Comparison of ENCODE assay signal across 14 cellular contexts in the genomic region with DNA sequence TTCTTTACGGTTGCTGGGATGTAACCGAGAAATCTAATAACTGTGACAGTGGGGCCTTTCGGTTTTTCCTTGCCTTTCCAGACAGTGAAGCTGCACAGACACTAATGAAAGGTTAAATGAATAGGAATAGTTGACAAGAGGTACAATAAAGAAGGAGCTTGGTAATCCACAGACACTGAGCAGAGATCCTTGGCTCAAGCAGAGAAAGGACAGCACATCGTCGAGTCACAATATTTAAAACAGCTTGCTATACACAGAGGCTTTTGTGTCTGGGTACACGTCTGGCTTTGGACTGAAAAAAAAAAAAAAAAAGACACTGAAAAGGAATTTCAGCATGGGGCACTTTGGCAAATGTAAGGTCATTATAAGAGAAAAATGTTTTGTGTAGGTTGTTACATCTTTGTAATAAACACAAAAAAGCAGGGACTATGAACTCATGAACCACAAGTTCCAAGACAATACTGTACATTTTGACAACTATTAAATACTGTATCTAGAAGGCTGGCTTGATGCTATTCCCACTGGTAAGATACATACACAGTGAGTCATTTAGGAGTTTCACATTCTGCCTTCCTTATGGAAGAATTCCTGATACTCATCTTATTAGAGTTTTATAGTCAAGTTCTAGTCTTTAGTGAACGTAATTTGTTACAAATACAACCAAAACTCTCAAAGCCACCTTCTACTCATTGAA. TPM values are rescaled to one million over a fixed set of nuclear protein-coding genes. Genes with fewer than 3 reads are reported as not detected.
A peak's percentile ranks its signal among the peaks of the same experiment; 100 is the strongest.
DNase-seq lines count a peak whose midpoint lies in the region; TF ChIP-seq lines count a peak whose summit lies in the region.
"Had no signal": no experiment of that assay in that cellular context is flagged by ENCODE, and none has a peak within 500 bp of the region (broad histone marks: within the 10 kb centered on the region; RNA-seq: fewer than 3 reads in every experiment).

No MANE protein-coding gene starts in this region.

- H3K4me3 ChIP-seq in osteoblast (ENCODE audit: insufficient read depth, low read length), result peak overlapping the region; percentile 24
- H3K4me3 ChIP-seq: mucosa of descending colon had no signal

- no peaks in the 10 kb centered on the region for H3K36me3 ChIP-seq in osteoblast (ENCODE audit: insufficient read depth, low read length)

- H3K4me1 ChIP-seq in osteoblast (ENCODE audit: insufficient read depth, low read length), result peaks cover 57% of the 10 kb centered on the region

- no peak for TF ChIP-seq CTCF in osteoblast (IDR thresholded peaks at IDR 0.05; ENCODE audit: extremely low read depth, low read depth, low read length)

- H3K4me2 ChIP-seq in osteoblast (ENCODE audit: insufficient read depth, low read length), result peak overlapping the region; percentile 67

- DNase-seq in AG08396 (ENCODE audit: low spot score) (peak; percentile 27), SK-MEL-5 (ENCODE audit: low read depth, low spot score) (peak; percentile 44), fibroblast of peridontal ligament (ENCODE audit: extremely low read depth) (peak; percentile 71), osteoblast (ENCODE audit: insufficient read length, low spot score, missing footprints) (peak; percentile 82), NOMO-1 treated with dmso at 0.1 percent for 144 hours (lab: John Stamatoyannopoulos, UW; ENCODE audit: unreplicated experiment) (no peak), OCI-M2 (lab: John Stamatoyannopoulos, UW; ENCODE audit: unreplicated experiment) (no peak), pons (ENCODE audit: low spot score) (no peak), cerebellar nuclear complex (lab: John Stamatoyannopoulos, UW) (no peak)
- DNase-seq: activated B cell treated with CpG ODN at 0.5 μM for 24 hours, anterior cingulate cortex, mucosa of descending colon, NCI-H1417, NCI-H510A treated with DMSO at 0.1 percent for 48 hours, SHP77 had no signal

- no peaks in the 10 kb centered on the region for H3K27me3 ChIP-seq in osteoblast (ENCODE audit: insufficient read depth, low read length)

- peak overlapping the region; percentile 62 for H3K27ac ChIP-seq in osteoblast (ENCODE audit: low read depth, low read length)

- H3K9me3 ChIP-seq in osteoblast (ENCODE audit: low read depth, low read length), result no peaks in the 10 kb centered on the region
- H3K9me3 ChIP-seq: mucosa of descending colon had no signal

- in situ Hi-C loops in SK-MEL-5 (cut with HindIII; ENCODE audit: low pct_unique_long_range_greater_than_20kb, low sequenced_read_pairs), result no loop called here

- peaks cover 96% of the 10 kb centered on the region for H3K79me2 ChIP-seq in osteoblast (ENCODE audit: insufficient read depth, low read length)

- H2AFZ ChIP-seq in osteoblast (ENCODE audit: low read length), result no peak overlapping the region

- H4K20me1 ChIP-seq in osteoblast (ENCODE audit: insufficient read depth, low read length), result no peaks in the 10 kb centered on the region

RNA-seq across cellular contexts. Expression of a gene that starts 5.6 kb away (rescaled TPM):
- total RNA-seq in SK-MEL-5 (2014; rRNA removed; shearing (Covaris generic)), result 23.5 and 24.2 TPM in 2 replicates
- 11.4 and 13.9 TPM in 2 replicates for polyA plus RNA-seq in SK-MEL-5 (2015; cell fraction: cytosol; rRNA removed)
- 19.2 and 20.7 TPM in 2 replicates for polyA plus RNA-seq in SK-MEL-5 (2015; cell fraction: nucleus; rRNA removed)
- 51.3 and 53.9 TPM in 2 replicates for total RNA-seq in osteoblast
- total RNA-seq: activated B cell treated with CpG ODN at 0.5 μM for 24 hours had no signal

Comparison
In these comparisons a context has a peak if more than half of its experiments do, and no peak if none do; other contexts are left out.
1. DNase-seq: peak in AG08396 (single experiment), SK-MEL-5 (single experiment), fibroblast of peridontal ligament (single experiment) and osteoblast (single experiment); none in NOMO-1 treated with dmso at 0.1 percent for 144 hours (single experiment), OCI-M2 (single experiment), pons (single experiment) and cerebellar nuclear complex (0 of 2).